In the genomic region with DNA sequence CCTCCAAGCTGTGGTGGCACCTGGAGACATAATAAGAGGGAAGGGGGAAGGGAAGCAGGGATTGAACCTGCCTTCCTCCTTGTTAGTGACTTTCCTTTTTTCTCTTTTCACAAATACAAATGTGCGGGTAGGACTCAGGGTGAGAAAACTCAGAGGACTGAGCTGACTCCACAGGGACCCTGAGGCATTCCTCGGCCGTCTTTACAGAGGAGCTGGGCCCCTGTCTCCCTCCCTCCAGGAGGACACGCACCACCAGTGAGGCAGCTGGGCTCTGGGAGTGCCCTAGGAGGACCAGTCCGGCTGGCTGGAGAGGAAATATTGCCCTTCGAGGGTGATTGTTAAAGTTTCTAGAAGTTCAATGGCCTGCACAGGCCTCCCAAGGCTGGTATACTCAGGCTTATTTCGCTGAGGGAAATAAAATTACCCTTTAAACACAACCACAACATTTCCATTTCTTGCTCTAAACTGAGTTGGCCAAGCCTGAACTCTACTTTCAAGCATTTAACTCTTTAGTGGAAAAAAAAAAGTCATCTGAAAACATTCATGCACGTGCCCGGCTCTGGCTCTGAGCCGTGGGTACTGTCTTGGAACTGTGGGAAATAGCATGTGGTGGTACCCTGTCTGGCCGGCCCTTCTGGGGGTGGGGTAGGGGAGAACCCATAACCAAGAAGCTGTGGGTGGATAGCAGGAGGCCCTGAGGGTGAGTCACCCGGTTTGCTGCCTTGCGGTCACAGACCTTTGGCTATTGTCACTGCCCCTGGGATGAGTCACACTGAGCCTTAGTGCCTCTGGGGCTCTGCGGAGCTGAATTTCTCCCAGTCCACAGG, we compare ENCODE assay signal across 8 cellular contexts.
DNase-seq lines count a peak whose midpoint lies in the region.

No MANE protein-coding gene starts in this region.

- peak; percentile 39 for DNase-seq in activated CD4-positive, CD25-positive, alpha-beta regulatory T cell treated with anti-CD3 and anti-CD28 coated beads, Interleukin-2, amount 50 U/mL, for 72 hours
- DNase-seq in activated CD4-positive, CD25-positive, alpha-beta regulatory T cell (lab: John Stamatoyannopoulos, UW), result no peak
- DNase-seq in LHCN-M2 (ENCODE audit: low read depth) (peak; percentile 96), fibroblast of gingiva (ENCODE audit: low read depth) (peak; percentile 89), smooth muscle cell of the brain vasculature (ENCODE audit: low read depth, low spot score) (peak; percentile 92), NCI-H1436 (lab: John Stamatoyannopoulos, UW) (no peak), GM19238 (ENCODE audit: insufficient read length, low spot score) (no peak), NCI-H69 (lab: John Stamatoyannopoulos, UW) (no peak)

Comparison
In these comparisons a context has a peak if more than half of its experiments do, and no peak if none do; other contexts are left out.
1. DNase-seq: peak in activated CD4-positive, CD25-positive, alpha-beta regulatory T cell treated with anti-CD3 and anti-CD28 coated beads, Interleukin-2, amount 50 U/mL, for 72 hours (single experiment), LHCN-M2 (single experiment), fibroblast of gingiva (single experiment) and smooth muscle cell of the brain vasculature (single experiment); none in activated CD4-positive, CD25-positive, alpha-beta regulatory T cell (0 of 4), NCI-H1436 (single experiment), GM19238 (single experiment) and NCI-H69 (single experiment).